Comparison of ENCODE assay signal across 12 cellular contexts in genomic region chr11:65862191-65862735, GRCh38. TPM values are rescaled to one million over a fixed set of nuclear protein-coding genes. Genes with fewer than 3 reads are reported as not detected.
DNase-seq lines count a peak whose midpoint lies in the region; ATAC-seq, FAIRE-seq and TF ChIP-seq lines count a peak whose summit lies in the region.
"Had no signal": no experiment of that assay in that cellular context is flagged by ENCODE, and none has a peak within 500 bp of the region (broad histone marks: within the 10 kb centered on the region; RNA-seq: fewer than 3 reads in every experiment).

No MANE protein-coding gene starts in this region.

- FAIRE-seq in GM19239 (lab: Jason Lieb, UNC) = no peak

- peaks cover 66% of the 10 kb centered on the region for H4K20me1 ChIP-seq in BLaER1

- peaks cover 26% of the 10 kb centered on the region for H3K4me1 ChIP-seq in BLaER1

- H3K27ac Mint-ChIP-seq in HFFc6 (peak overlapping the region; percentile 84), MCF 10A (ENCODE audit: low read depth, unreplicated experiment) (no peak overlapping the region), nephron progenitor cell (no peak overlapping the region)

- TF ChIP-seq CTCF in HFFc6 (IDR thresholded peaks at IDR 0.05) (no peak), MCF 10A (IDR thresholded peaks at IDR 0.05; ENCODE audit: unreplicated experiment) (no peak), nephron progenitor cell (IDR thresholded peaks at IDR 0.05) (no peak)

- intact Hi-C loops in MCF 10A (cut with micrococcal nuclease) = no loop called here

- peak overlapping the region; percentile 91; the same call in 1 of the 2 replicates for H3K4me3 ChIP-seq in BLaER1

- H3K9me3 Mint-ChIP-seq in HFFc6 (no peaks in the 10 kb centered on the region), MCF 10A (ENCODE audit: unreplicated experiment) (no peaks in the 10 kb centered on the region), nephron progenitor cell (no peaks in the 10 kb centered on the region)

- H3K36me3 ChIP-seq in BLaER1 = peaks cover 58% of the 10 kb centered on the region

- no peak overlapping the region for H3K27ac ChIP-seq in BLaER1

- H3K4me1 Mint-ChIP-seq in HFFc6 (ENCODE audit: low read depth) = peaks cover 42% of the 10 kb centered on the region
- H3K4me1 Mint-ChIP-seq in MCF 10A (ENCODE audit: insufficient read depth, unreplicated experiment) = peaks cover 28% of the 10 kb centered on the region
- H3K4me1 Mint-ChIP-seq in nephron progenitor cell = peaks cover 36% of the 10 kb centered on the region

- no peaks in the 10 kb centered on the region for H3K27me3 ChIP-seq in BLaER1

- no peaks in the 10 kb centered on the region for H3K9me3 ChIP-seq in BLaER1

- H3K36me3 Mint-ChIP-seq in HFFc6 (ENCODE audit: low read depth) = peaks cover 20% of the 10 kb centered on the region
- peaks cover 40% of the 10 kb centered on the region for H3K36me3 Mint-ChIP-seq in MCF 10A (ENCODE audit: insufficient read depth, unreplicated experiment)
- H3K36me3 Mint-ChIP-seq in nephron progenitor cell (ENCODE audit: low read depth) = peaks cover 8% of the 10 kb centered on the region

- H3K4me3 Mint-ChIP-seq in HFFc6 (peak overlapping the region; percentile 92), MCF 10A (ENCODE audit: unreplicated experiment) (peak overlapping the region; percentile 35), nephron progenitor cell (peak overlapping the region; percentile 69)

- peak overlapping the region; percentile 89 for H3K4me2 ChIP-seq in BLaER1

- POLR2A ChIA-PET in MCF 10A (lab: Yijun Ruan, JAX) = interaction anchor here (6.2 kb wide), 1 partner anchor 26 kb away, joined by 181 read pairs; the partner anchor contains the start of genes CCDC85B and FIBP

- H3K9ac ChIP-seq in BLaER1 = 0 out of 2 replicates have a peak overlapping the region, but pooled peaks have one; percentile 96

- ATAC-seq in GM19397 (IDR thresholded peaks at IDR 0.05; ENCODE audit: unreplicated experiment) (no peak), HG03565 (IDR thresholded peaks at IDR 0.05; ENCODE audit: unreplicated experiment) (no peak)
- ATAC-seq: left colon had no signal

- H3K27me3 Mint-ChIP-seq in HFFc6 (ENCODE audit: insufficient read depth) (peaks cover 18% of the 10 kb centered on the region), MCF 10A (ENCODE audit: insufficient read depth, unreplicated experiment) (no peaks in the 10 kb centered on the region), nephron progenitor cell (ENCODE audit: low read depth, poor library complexity) (peaks cover 6% of the 10 kb centered on the region)

- no TSS peak for BruUV-seq in MCF 10A (replicated peaks; lab: Mats Ljungman, UMichigan)

- DNase-seq in HFFc6 (no peak), MCF 10A (ENCODE audit: unreplicated experiment) (no peak), nephron progenitor cell (no peak), NCI-H1436 (lab: John Stamatoyannopoulos, UW) (no peak), GM19239 (ENCODE audit: insufficient read length, low spot score) (no peak)
- DNase-seq: NCI-H1417, SHP77 had no signal

- CTCF ChIA-PET in MCF 10A (lab: Yijun Ruan, JAX) = interaction anchor here (0.6 to 4.0 kb wide), 5 partner anchors 8 to 423 kb away, joined by 3 to 64 read pairs (median 3); partner anchors contain the start of gene FIBP

RNA-seq across cellular contexts. Expression of gene MUS81, which starts 2.0 kb away (rescaled TPM):
- 10 to 100 TPM; 38.4 to 47.9 (median 43.1) TPM for total RNA-seq in HFFc6 (2021; fragmentation: NEBNext Ultra II Directional; extraction: Animal tissue kit (Norgen Biotek cat#: 25700))
- 59.0 and 77.6 TPM in 2 replicates for total RNA-seq in MCF 10A (2022)

RNA-seq across cellular contexts. Expression of gene CFL1, which starts 4.3 kb away (rescaled TPM):
- 1,000 to 10,000 TPM; 2,002 to 2,288 (median 2,238) TPM for total RNA-seq in HFFc6 (2021; fragmentation: NEBNext Ultra II Directional; extraction: Animal tissue kit (Norgen Biotek cat#: 25700))
- total RNA-seq in MCF 10A (2022) = 589 and 611 TPM in 2 replicates

RNA-seq across cellular contexts. Expression of gene EFEMP2, which starts 10.3 kb away (rescaled TPM):
- 100 to 1,000 TPM; 318 to 359 (median 329) TPM for total RNA-seq in HFFc6 (2021; fragmentation: NEBNext Ultra II Directional; extraction: Animal tissue kit (Norgen Biotek cat#: 25700))
- 2.4 and 3.3 TPM in 2 replicates for total RNA-seq in MCF 10A (2022)

RNA-seq across cellular contexts. Expression of gene CTSW, which starts 17.4 kb away (rescaled TPM):
- under 1 TPM in 4 of 6 experiments, not detected in 2; 0.11 to 0.22 (median 0.14) TPM for total RNA-seq in HFFc6 (2021; fragmentation: NEBNext Ultra II Directional; extraction: Animal tissue kit (Norgen Biotek cat#: 25700))
- total RNA-seq in MCF 10A (2022) = not detected in 2 replicates
- total RNA-seq: G401 had no signal

RNA-seq across cellular contexts. Expression of gene FIBP, which starts 26.0 kb away (rescaled TPM):
- total RNA-seq in HFFc6 (2021; fragmentation: NEBNext Ultra II Directional; extraction: Animal tissue kit (Norgen Biotek cat#: 25700)) = 100 to 1,000 TPM; 117 to 145 (median 135) TPM
- 79.8 and 80.8 TPM in 2 replicates for total RNA-seq in MCF 10A (2022)

Comparison
In these comparisons a context has a peak if more than half of its experiments do, and no peak if none do; other contexts are left out.
1. H3K4me3 Mint-ChIP-seq: peak in every context shown above with its lines; median percentile 92 in HFFc6; 69 in nephron progenitor cell; 35 in MCF 10A.
2. RNA of gene EFEMP2, which starts 10.3 kb away (total RNA-seq): 318 to 359 TPM in HFFc6; 2.4 to 3.3 TPM in MCF 10A; every median in the first group is over 10 times any median in the second.